In genomic region chr3:46087871-46088270, GRCh38 we compare ENCODE assay signal across 8 cellular contexts.
DNase-seq lines count a peak whose midpoint lies in the region; ATAC-seq and TF ChIP-seq lines count a peak whose summit lies in the region.
"Had no signal": no experiment of that assay in that cellular context is flagged by ENCODE, and none has a peak within 500 bp of the region (broad histone marks: within the 10 kb centered on the region; RNA-seq: fewer than 3 reads in every experiment).

No MANE protein-coding gene starts in this region.

- BruUV-seq in mammary epithelial cell (replicated peaks; lab: Mats Ljungman, UMichigan): no TSS peak

- DNase-seq in GM10266 (ENCODE audit: extremely low spot score): no peak
- peak; percentile 80 for DNase-seq in MM.1S
- DNase-seq in mammary epithelial cell: no peak
- DNase-seq in activated T-cell treated with anti-CD3 and anti-CD28 coated beads for 4 hours: no peak

- no peak overlapping the region for H3K9ac ChIP-seq in MM.1S (ENCODE audit: low read length)
- no peak overlapping the region for H3K9ac ChIP-seq in mammary epithelial cell (ENCODE audit: insufficient read depth, low read length)

- dilution Hi-C loops in mammary epithelial cell (cut with HindIII; ENCODE audit: low sequenced_read_pairs): loop anchor here (5.0 to 25.0 kb wide), 2 partner anchors 44 to 274 kb away; partner anchors contain the start of genes CCR2 and CCR5

- no peaks in the 10 kb centered on the region for H3K9me2 ChIP-seq in MM.1S (replicated peaks; ENCODE audit: insufficient read depth, low read length)

- H4K20me1 ChIP-seq in MM.1S (ENCODE audit: insufficient read depth, low read length) (no peaks in the 10 kb centered on the region), mammary epithelial cell (ENCODE audit: insufficient read depth, low read length) (no peaks in the 10 kb centered on the region)

- H3K9me3 ChIP-seq in MM.1S (replicated peaks; ENCODE audit: insufficient read depth, low read length): no peaks in the 10 kb centered on the region
- H3K9me3 ChIP-seq in mammary epithelial cell (replicated peaks; ENCODE audit: insufficient read depth, low read length): no peaks in the 10 kb centered on the region
- no peaks in the 10 kb centered on the region for H3K9me3 ChIP-seq in neutrophil

- 61% methylated on average over 3 of the region's 3 CpGs for WGBS in mammary epithelial cell (ENCODE audit: low coverage, missing lambda C conversion rate)

- H3K27ac ChIP-seq in MM.1S (ENCODE audit: low read length) (no peak overlapping the region), mammary epithelial cell (ENCODE audit: insufficient read depth, low read depth, low read length) (no peak overlapping the region), neutrophil (peak overlapping the region; percentile 99)

- in situ Hi-C loops in mammary epithelial cell (cut with MboI; ENCODE audit: low sequenced_read_pairs in 2 of 2): loop anchor here in 1 of 2 donors (5.0 to 25.0 kb wide), 3 partner anchors 117 to 326 kb away; partner anchors contain the start of genes CCR1 and CCR5

- H3K36me3 ChIP-seq in MM.1S (replicated peaks; ENCODE audit: insufficient read depth, low read length) (no peaks in the 10 kb centered on the region), mammary epithelial cell (ENCODE audit: insufficient read depth, low read length) (no peaks in the 10 kb centered on the region), neutrophil (no peaks in the 10 kb centered on the region)

- H3K4me3 ChIP-seq in MM.1S (ENCODE audit: low read length) (no peak overlapping the region), mammary epithelial cell (replicated peaks in 1 of 3; ENCODE audit: insufficient read depth in 1 of 3, low read depth in 2 of 3, low read length in 3 of 3) (no peak overlapping the region), neutrophil (ENCODE audit: low read depth in 1 of 2, low read length in 1 of 2) (no peak overlapping the region)

- peaks cover 19% of the 10 kb centered on the region for H3F3A ChIP-seq in MM.1S (ENCODE audit: insufficient read depth, low read length)

- intact Hi-C loops in mammary epithelial cell (cut with micrococcal nuclease): loop anchor here (1.0 kb wide), 2 partner anchors 120 to 284 kb away; partner anchors contain the start of gene CCR1

- CTCF ChIA-PET in mammary epithelial cell (lab: Charles Lee; ENCODE audit: low non-redundant PET): no interaction called here

- H3K79me2 ChIP-seq in MM.1S (ENCODE audit: low read length): no peaks in the 10 kb centered on the region
- H3K79me2 ChIP-seq in mammary epithelial cell (ENCODE audit: insufficient read depth, low read length): no peaks in the 10 kb centered on the region

- H3K4me2 ChIP-seq in MM.1S (ENCODE audit: low read depth, low read length) (no peak overlapping the region), mammary epithelial cell (ENCODE audit: insufficient read depth, low read depth, low read length) (no peak overlapping the region)

- peak; percentile 27 for TF ChIP-seq CTCF in GM10266 (IDR thresholded peaks at IDR 0.05; ENCODE audit: control insufficient read depth, insufficient read depth, low read depth, missing control alignments)
- peak; percentile 50 for TF ChIP-seq CTCF in MM.1S (IDR thresholded peaks at IDR 0.05; ENCODE audit: low read length)
- TF ChIP-seq CTCF in mammary epithelial cell (conservative IDR thresholded peaks at IDR 0.05 in 1 of 2, IDR thresholded peaks at IDR 0.05 in 1 of 2; ENCODE audit: extremely low read depth in 1 of 2, insufficient read depth in 1 of 2, low read depth in 1 of 2, low read length in 2 of 2): peak; percentile 30 to 36
- peak; percentile 52 for TF ChIP-seq CTCF in neutrophil (IDR thresholded peaks at IDR 0.05)

- H2AFZ ChIP-seq in MM.1S (ENCODE audit: low read length) (no peak overlapping the region), mammary epithelial cell (ENCODE audit: low read depth, low read length) (no peak overlapping the region)

- H3K4me1 ChIP-seq in MM.1S (ENCODE audit: low read length): peaks cover 51% of the 10 kb centered on the region
- H3K4me1 ChIP-seq in mammary epithelial cell (ENCODE audit: insufficient read depth, low read length): peaks cover 39% of the 10 kb centered on the region
- H3K4me1 ChIP-seq in neutrophil (ENCODE audit: control insufficient read depth in 1 of 2, insufficient read depth in 1 of 2, low read depth in 1 of 2, low read length in 1 of 2): peaks cover 51% of the 10 kb centered on the region in 2 experiments

- ATAC-seq in HG02970 (IDR thresholded peaks at IDR 0.05; ENCODE audit: low FRiP score, unreplicated experiment) (no peak), GM21423 (IDR thresholded peaks at IDR 0.05; ENCODE audit: unreplicated experiment) (no peak)
- ATAC-seq: esophagus mucosa had no signal

- H3K27me3 ChIP-seq in MM.1S (replicated peaks; ENCODE audit: insufficient read depth, low read length) (no peaks in the 10 kb centered on the region), mammary epithelial cell (ENCODE audit: insufficient read depth, low read length) (no peaks in the 10 kb centered on the region), neutrophil (no peaks in the 10 kb centered on the region)
